In genomic region chr2:128315829-128316776, GRCh38 we compare ENCODE assay signal across 9 cellular contexts. TPM values are rescaled to one million over a fixed set of nuclear protein-coding genes. Genes with fewer than 3 reads are reported as not detected.
A peak's percentile ranks its signal among the peaks of the same experiment; 100 is the strongest.
DNase-seq lines count a peak whose midpoint lies in the region; TF ChIP-seq lines count a peak whose summit lies in the region.
"Had no signal": no experiment of that assay in that cellular context is flagged by ENCODE, and none has a peak within 500 bp of the region (broad histone marks: within the 10 kb centered on the region; RNA-seq: fewer than 3 reads in every experiment).

No MANE protein-coding gene starts in this region.

- intact Hi-C loops in Caco-2 (cut with micrococcal nuclease; ENCODE audit: unreplicated experiment), result loop anchor here (5.0 to 10.0 kb wide), 2 partner anchors 139 to 251 kb away; no protein-coding TSS in a partner anchor

- H2BK5ac ChIP-seq in mesendoderm (ENCODE audit: low read length), result no peak overlapping the region

- H3K4me3 Mint-ChIP-seq in Caco-2 (ENCODE audit: unreplicated experiment), result peak overlapping the region; percentile 87

- no peaks in the 10 kb centered on the region for H3K27me3 Mint-ChIP-seq in Caco-2 (ENCODE audit: insufficient read depth, unreplicated experiment)

- POLR2A ChIA-PET in Caco-2 (lab: Charles Lee), result interaction anchor here (0.6 kb wide), 1 partner anchor 37 kb away, joined by 4 read pairs; no protein-coding TSS in a partner anchor

- H3K18ac ChIP-seq in mesendoderm (ENCODE audit: low read length), result no peak overlapping the region

- H2BK120ac ChIP-seq in mesendoderm (ENCODE audit: low read depth, low read length), result no peak overlapping the region

- no peaks in the 10 kb centered on the region for H3K27me3 ChIP-seq in Caco-2 (replicated peaks; ENCODE audit: control insufficient read depth, insufficient read depth, low read length)
- peaks cover 4% of the 10 kb centered on the region; the same call in 1 of the 2 replicates for H3K27me3 ChIP-seq in OCI-LY3 (ENCODE audit: low read depth, low read length)
- H3K27me3 ChIP-seq in duodenal mucosa (ENCODE audit: control insufficient read depth in 1 of 2, insufficient read depth in 2 of 2, low read length in 2 of 2), result no peaks in the 10 kb centered on the region
- no peaks in the 10 kb centered on the region for H3K27me3 ChIP-seq in mesendoderm (ENCODE audit: insufficient read depth, low read length, poor library complexity)
- H3K27me3 ChIP-seq: foreskin keratinocyte had no signal

- H3K4me3 ChIP-seq in Caco-2 (ENCODE audit: low read depth, low read length) (no peak overlapping the region), OCI-LY3 (ENCODE audit: low read length) (peak overlapping the region; percentile 98; the same call in 1 of the 2 replicates), duodenal mucosa (ENCODE audit: low read depth in 1 of 2, low read length in 2 of 2) (peak overlapping the region; percentile 68 to 80), mesendoderm (ENCODE audit: low read length) (peak overlapping the region; percentile 50)

- H4K5ac ChIP-seq in mesendoderm (ENCODE audit: low read length), result no peak overlapping the region

- no peaks in the 10 kb centered on the region for H3K9me3 ChIP-seq in Caco-2
- H3K9me3 ChIP-seq in OCI-LY3 (ENCODE audit: insufficient read depth, low read length), result no peaks in the 10 kb centered on the region
- H3K9me3 ChIP-seq in duodenal mucosa (ENCODE audit: control insufficient read depth in 1 of 2, low read length in 2 of 2), result no peaks in the 10 kb centered on the region

- peak overlapping the region; percentile 86 for H3K56ac ChIP-seq in mesendoderm (ENCODE audit: low read length)

- H3K79me1 ChIP-seq in mesendoderm (ENCODE audit: low read length), result peaks cover 38% of the 10 kb centered on the region

- no peak overlapping the region for H3K9ac ChIP-seq in OCI-LY3 (ENCODE audit: low read length)
- H3K9ac ChIP-seq in duodenal mucosa (ENCODE audit: low read depth in 1 of 2, low read length in 2 of 2), result peak overlapping the region in 1 of 2 donors; percentile 68
- H3K9ac ChIP-seq in mesendoderm (ENCODE audit: low read length), result peak overlapping the region; percentile 89

- no peak overlapping the region for H4K8ac ChIP-seq in mesendoderm (ENCODE audit: low read depth, low read length)

- H3K4ac ChIP-seq in mesendoderm (ENCODE audit: low read depth, low read length), result no peak overlapping the region

- H3K27ac ChIP-seq in OCI-LY3 (ENCODE audit: low read length) (no peak overlapping the region), duodenal mucosa (ENCODE audit: low read depth, low read length) (no peak overlapping the region), mesendoderm (ENCODE audit: low read depth, low read length) (no peak overlapping the region)
- H3K27ac ChIP-seq: foreskin keratinocyte had no signal

- no peak overlapping the region for H2AFZ ChIP-seq in OCI-LY3 (ENCODE audit: low read depth, low read length)

- no peak overlapping the region for H2BK15ac ChIP-seq in mesendoderm (replicated peaks; ENCODE audit: low read depth)

- H3K9me3 Mint-ChIP-seq in Caco-2 (ENCODE audit: unreplicated experiment), result no peaks in the 10 kb centered on the region

- H3K27ac Mint-ChIP-seq in Caco-2 (ENCODE audit: unreplicated experiment), result peak overlapping the region; percentile 67

- no peak overlapping the region for H2AK5ac ChIP-seq in mesendoderm (ENCODE audit: low read length)

- CTCF ChIA-PET in Caco-2 (lab: Charles Lee), result interaction anchor here (1.1 kb wide), 1 partner anchor 252 kb away, joined by 3 read pairs; no protein-coding TSS in a partner anchor

- DNase-seq in Caco-2 (peak in 1 of 2 experiments; percentile 25), mesendoderm (no peak), ureter (ENCODE audit: low spot score) (no peak), SIG-M5 treated with dmso at 0.1 percent for 504 hours (lab: John Stamatoyannopoulos, UW; ENCODE audit: unreplicated experiment) (no peak), NCI-H128 (lab: John Stamatoyannopoulos, UW; ENCODE audit: unreplicated experiment) (no peak)
- DNase-seq in central memory CD4-positive, alpha-beta T cell, result no peak

- TF ChIP-seq CTCF in Caco-2 (IDR thresholded peaks at IDR 0.05; ENCODE audit: insufficient read depth in 1 of 2, low read depth in 1 of 2, low read length in 1 of 2, severe bottlenecking in 1 of 2, unreplicated experiment in 1 of 2), result no peak
- no peak for TF ChIP-seq CTCF in OCI-LY3 (IDR thresholded peaks at IDR 0.05; ENCODE audit: low read depth, low read length)

- no peak overlapping the region for H3K23ac ChIP-seq in mesendoderm (ENCODE audit: low read length)

- no peaks in the 10 kb centered on the region; the same call in 1 of the 2 replicates for H3K36me3 ChIP-seq in Caco-2 (ENCODE audit: control insufficient read depth, insufficient read depth, low read length)
- peaks cover 14% of the 10 kb centered on the region for H3K36me3 ChIP-seq in OCI-LY3 (replicated peaks; ENCODE audit: low read depth, low read length)
- peaks cover 0 to 14% of the 10 kb centered on the region in 2 donors for H3K36me3 ChIP-seq in duodenal mucosa (ENCODE audit: control insufficient read depth in 1 of 2, insufficient read depth in 2 of 2, low read length in 2 of 2)
- H3K36me3 ChIP-seq in mesendoderm (ENCODE audit: control insufficient read depth, insufficient read depth, low read length), result peaks cover 2% of the 10 kb centered on the region

- H3K4me2 ChIP-seq in OCI-LY3 (ENCODE audit: low read length) (peak overlapping the region; percentile 99), mesendoderm (ENCODE audit: low read length) (peak overlapping the region; percentile 91)

- H3K79me2 ChIP-seq in OCI-LY3 (ENCODE audit: low read length) (peaks cover 67% of the 10 kb centered on the region), mesendoderm (ENCODE audit: control insufficient read depth, insufficient read depth, low read length) (peaks cover 68% of the 10 kb centered on the region)

- peaks cover 67% of the 10 kb centered on the region for H4K20me1 ChIP-seq in OCI-LY3 (ENCODE audit: insufficient read depth, low read length)

- no CpG with 5 or more reads among the region's 20 CpGs for WGBS in mesendoderm (ENCODE audit: extremely low coverage, insufficient coverage, low lambda C conversion rate)

- peaks cover 16% of the 10 kb centered on the region for H3K4me1 ChIP-seq in Caco-2
- peaks cover 9% of the 10 kb centered on the region for H3K4me1 ChIP-seq in OCI-LY3 (ENCODE audit: low read length)
- peaks cover 18 to 37% of the 10 kb centered on the region in 2 donors for H3K4me1 ChIP-seq in duodenal mucosa (ENCODE audit: control insufficient read depth in 1 of 2, insufficient read depth in 2 of 2, low read length in 2 of 2)
- peaks cover 4% of the 10 kb centered on the region for H3K4me1 ChIP-seq in mesendoderm (ENCODE audit: control insufficient read depth, low read depth, low read length)

- no TSS peak for BruUV-seq in Caco-2 (replicated peaks; lab: Mats Ljungman, UMichigan)

- H3K4me1 Mint-ChIP-seq in Caco-2 (ENCODE audit: low read depth, unreplicated experiment), result peaks cover 4% of the 10 kb centered on the region

- H3K36me3 Mint-ChIP-seq in Caco-2 (ENCODE audit: insufficient read depth, unreplicated experiment), result peaks cover 6% of the 10 kb centered on the region

RNA-seq across cellular contexts. Expression of gene HS6ST1, which starts 2.6 kb away (rescaled TPM):
- total RNA-seq in Caco-2 (2022) (17.5 and 20.3 TPM in 2 replicates), ureter (56.0 TPM)
- 29.4 TPM for polyA plus RNA-seq in mesendoderm (2013, experiment 1 of 2)
- 29.5 TPM for polyA plus RNA-seq in mesendoderm (2013, experiment 2 of 2)
